15 cellular contexts compared by ENCODE assay signal in genomic region chr17:68034452-68034776, GRCh38. TPM values are rescaled to one million over a fixed set of nuclear protein-coding genes. Genes with fewer than 3 reads are reported as not detected.
DNase-seq lines count a peak whose midpoint lies in the region; ATAC-seq and TF ChIP-seq lines count a peak whose summit lies in the region.
"Had no signal": no experiment of that assay in that cellular context is flagged by ENCODE, and none has a peak within 500 bp of the region (broad histone marks: within the 10 kb centered on the region; RNA-seq: fewer than 3 reads in every experiment).

No MANE protein-coding gene starts in this region.

- no peak overlapping the region for H3K27ac Mint-ChIP-seq in activated naive CD8-positive, alpha-beta T cell
- no peak overlapping the region for H3K27ac Mint-ChIP-seq in activated naive CD8-positive, alpha-beta T cell treated with anti-CD3 and anti-CD28 coated beads, Interleukin-2, amount 50 U/mL, for 24 hours
- H3K27ac Mint-ChIP-seq in immature natural killer cell: no peak overlapping the region
- H3K27ac Mint-ChIP-seq: activated CD4-positive, alpha-beta memory T cell treated with anti-CD3 and anti-CD28 coated beads, Interleukin-2, amount 10 ng/mL, durations not matched to agents 7 days and 5 days had no signal

- ATAC-seq in activated naive CD8-positive, alpha-beta T cell treated with anti-CD3 and anti-CD28 coated beads, Interleukin-2, amount 50 U/mL, for 24 hours: no peak
- ATAC-seq in Panc1: no peak
- ATAC-seq in left colon: no peak
- ATAC-seq: naive thymus-derived CD4-positive, alpha-beta T cell had no signal

- no peak for TF ChIP-seq CTCF in Panc1 (IDR thresholded peaks at IDR 0.05)

- no peak for DNase-seq in activated naive CD8-positive, alpha-beta T cell treated with anti-CD3 and anti-CD28 coated beads, Interleukin-2, amount 50 U/mL, for 24 hours
- DNase-seq in Panc1 (ENCODE audit: low read depth, low spot score) (no peak), immature natural killer cell (no peak), superior temporal gyrus (ENCODE audit: extremely low spot score) (peak; percentile 55), hepatic stellate cell (ENCODE audit: low spot score) (no peak), DMS79 (lab: John Stamatoyannopoulos, UW) (no peak), left colon (no peak)
- DNase-seq: activated CD4-positive, alpha-beta memory T cell treated with anti-CD3 and anti-CD28 coated beads, Interleukin-2, amount 10 ng/mL, durations not matched to agents 7 days and 5 days; naive thymus-derived CD4-positive, alpha-beta T cell; NCI-H1436; stimulated activated CD4-positive, alpha-beta T cell treated with anti-CD3 and anti-CD28 coated beads, Interleukin-12 subunit alpha, Interleukin-12 subunit beta, amount 100 ng/mL, for 4 hours; uterus had no signal

- CTCF ChIA-PET in Panc1 (lab: Charles Lee): no interaction called here

- BruUV-seq in Panc1 (replicated peaks; lab: Mats Ljungman, UMichigan): no TSS peak

- H3K4me3 ChIP-seq in Panc1 (ENCODE audit: low read depth in 2 of 2, low read length in 2 of 2): peak overlapping the region in 1 of 2 experiments; percentile 51; a peak in 2 of 4 replicates

- H3K27me3 Mint-ChIP-seq in activated naive CD8-positive, alpha-beta T cell: no peaks in the 10 kb centered on the region
- H3K27me3 Mint-ChIP-seq in activated naive CD8-positive, alpha-beta T cell treated with anti-CD3 and anti-CD28 coated beads, Interleukin-2, amount 50 U/mL, for 24 hours: peaks cover 2% of the 10 kb centered on the region
- H3K27me3 Mint-ChIP-seq in immature natural killer cell (ENCODE audit: low read depth in 3 of 3): peaks cover 7 to 12% (median 11%) of the 10 kb centered on the region in 3 donors
- H3K27me3 Mint-ChIP-seq: activated CD4-positive, alpha-beta memory T cell treated with anti-CD3 and anti-CD28 coated beads, Interleukin-2, amount 10 ng/mL, durations not matched to agents 7 days and 5 days had no signal

- peak overlapping the region; percentile 74 for H3K27ac ChIP-seq in Panc1 (ENCODE audit: low read length)

- peaks cover 4% of the 10 kb centered on the region for H3K36me3 Mint-ChIP-seq in activated naive CD8-positive, alpha-beta T cell
- H3K36me3 Mint-ChIP-seq in activated naive CD8-positive, alpha-beta T cell treated with anti-CD3 and anti-CD28 coated beads, Interleukin-2, amount 50 U/mL, for 24 hours (ENCODE audit: low read depth): peaks cover 32% of the 10 kb centered on the region
- H3K36me3 Mint-ChIP-seq in immature natural killer cell: peaks cover 0 to 6% (median 0%) of the 10 kb centered on the region in 3 donors

- H3K36me3 ChIP-seq in Panc1 (ENCODE audit: control insufficient read depth, insufficient read depth, low read length): peaks cover 17% of the 10 kb centered on the region
- H3K36me3 ChIP-seq: uterus had no signal

- H3K9me3 ChIP-seq in Panc1 (ENCODE audit: control insufficient read depth, insufficient read depth, low read depth, low read length): no peaks in the 10 kb centered on the region
- H3K9me3 ChIP-seq: uterus had no signal

- peaks cover 6% of the 10 kb centered on the region for H3K4me1 ChIP-seq in Panc1 (ENCODE audit: control insufficient read depth, insufficient read depth, low read length)

- intact Hi-C loops in Panc1 (cut with micrococcal nuclease; ENCODE audit: unreplicated experiment) (no loop called here), left colon (cut with DNase I, micrococcal nuclease) (no loop called here)

- peak overlapping the region; percentile 1 for H3K4me3 Mint-ChIP-seq in activated naive CD8-positive, alpha-beta T cell
- no peak overlapping the region for H3K4me3 Mint-ChIP-seq in activated naive CD8-positive, alpha-beta T cell treated with anti-CD3 and anti-CD28 coated beads, Interleukin-2, amount 50 U/mL, for 24 hours
- H3K4me3 Mint-ChIP-seq in immature natural killer cell: peak overlapping the region in 3 of 5 donors; percentile 18 to 95 (median 29)

- in situ Hi-C loops in Panc1 (cut with HindIII; ENCODE audit: low pct_unique_long_range_greater_than_20kb, low sequenced_read_pairs): no loop called here

- H3K27me3 ChIP-seq in Panc1 (ENCODE audit: control insufficient read depth, insufficient read depth, low read length): no peaks in the 10 kb centered on the region
- H3K27me3 ChIP-seq: uterus had no signal

- peaks cover 16% of the 10 kb centered on the region for H3K4me1 Mint-ChIP-seq in activated naive CD8-positive, alpha-beta T cell (ENCODE audit: low read depth)
- H3K4me1 Mint-ChIP-seq in activated naive CD8-positive, alpha-beta T cell treated with anti-CD3 and anti-CD28 coated beads, Interleukin-2, amount 50 U/mL, for 24 hours: peaks cover 25% of the 10 kb centered on the region
- H3K4me1 Mint-ChIP-seq in immature natural killer cell: peaks cover 16 to 26% of the 10 kb centered on the region in 2 donors

- POLR2A ChIA-PET in Panc1 (lab: Charles Lee): no interaction called here

- H3K9me3 Mint-ChIP-seq in activated naive CD8-positive, alpha-beta T cell (ENCODE audit: low read depth): no peaks in the 10 kb centered on the region
- H3K9me3 Mint-ChIP-seq in activated naive CD8-positive, alpha-beta T cell treated with anti-CD3 and anti-CD28 coated beads, Interleukin-2, amount 50 U/mL, for 24 hours: no peaks in the 10 kb centered on the region
- no peaks in the 10 kb centered on the region for H3K9me3 Mint-ChIP-seq in immature natural killer cell
- H3K9me3 Mint-ChIP-seq: activated CD4-positive, alpha-beta memory T cell treated with anti-CD3 and anti-CD28 coated beads, Interleukin-2, amount 10 ng/mL, durations not matched to agents 7 days and 5 days; activated naive CD4-positive, alpha-beta T cell treated with anti-CD3 and anti-CD28 coated beads, Interleukin-2, amount 50 U/mL, for 72 hours; T-helper 2 cell treated with Interferon-gamma antibody and Interleukin-4, amounts not matched to agents 5 μg/mL and 100 μg/mL, for 36 hours had no signal

RNA-seq across cellular contexts. Expression of gene KPNA2, which starts 1.1 kb away (rescaled TPM):
- total RNA-seq in Panc1 (2021; ENCODE audit: unreplicated experiment) (177 TPM), left colon (10 to 100 TPM; 23.6 to 41.9 TPM)
- 102 TPM for polyA plus RNA-seq in Panc1 (2012; ENCODE audit: insufficient read length)
- 10 to 100 TPM; 26.3 to 42.4 (median 39.4) TPM for polyA plus RNA-seq in immature natural killer cell

RNA-seq across cellular contexts. Expression of gene C17orf58, which starts 38.1 kb away (rescaled TPM):
- total RNA-seq in Panc1 (2021; ENCODE audit: unreplicated experiment): 15.6 TPM
- polyA plus RNA-seq in Panc1 (2012; ENCODE audit: insufficient read length): 10.3 TPM
- 10 to 100 TPM in 1 of 3 donors, 1 to 10 TPM in 2; 7.3 to 15.5 (median 8.6) TPM for polyA plus RNA-seq in immature natural killer cell
- 10 to 100 TPM in 1 of 2 donors, 1 to 10 TPM in 1; 9.8 to 10.6 TPM for total RNA-seq in left colon
